ENCODE assay signal across 8 cellular contexts in the genomic region with DNA sequence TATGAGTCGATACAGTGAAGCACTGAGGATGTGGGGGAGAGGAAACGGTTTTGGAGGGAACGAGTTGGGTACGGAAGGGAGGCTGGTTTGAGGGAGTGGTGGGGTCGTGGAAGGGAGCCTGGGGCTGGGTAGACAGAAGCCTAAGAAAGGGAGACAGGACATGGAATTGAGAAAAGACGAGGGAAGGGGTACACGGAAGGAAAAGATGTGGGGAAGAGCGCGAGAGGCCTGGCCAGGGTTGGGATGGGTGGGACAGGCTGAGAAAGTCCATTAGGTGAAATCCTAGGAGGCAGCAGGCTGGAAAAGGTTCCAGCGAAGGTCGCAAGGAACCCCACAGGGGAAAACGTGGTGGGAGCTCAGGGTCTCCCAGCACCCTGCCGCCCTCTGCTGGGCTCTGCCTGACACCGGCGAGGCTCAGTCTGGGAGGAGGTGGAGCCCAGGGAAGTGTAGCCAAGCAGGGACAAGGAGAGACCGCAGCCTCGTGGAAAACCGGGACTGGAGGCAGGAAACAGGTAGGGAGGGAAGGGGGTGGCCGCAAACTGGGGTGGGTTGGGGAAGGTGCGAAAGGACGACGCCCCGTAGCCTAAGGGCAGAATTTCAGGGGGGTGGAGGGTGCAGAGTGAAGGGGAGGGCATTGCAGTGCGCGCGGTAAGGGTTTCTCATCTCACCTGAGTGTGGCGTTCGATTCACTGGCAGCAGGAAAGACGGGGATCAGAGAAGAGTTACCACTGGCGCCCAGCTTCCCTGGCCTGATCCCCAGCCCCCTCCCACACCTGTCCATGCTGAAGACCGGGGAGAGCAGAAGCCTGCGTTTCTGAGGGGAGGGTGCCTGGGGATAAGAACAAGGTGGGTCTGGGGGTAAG. TPM values are rescaled to one million over a fixed set of nuclear protein-coding genes. Genes with fewer than 3 reads are reported as not detected.
DNase-seq lines count a peak whose midpoint lies in the region; ATAC-seq and TF ChIP-seq lines count a peak whose summit lies in the region.

No MANE protein-coding gene starts in this region.

- peak overlapping the region in 2 of 4 donors; percentile 5 to 29 for H3K27ac ChIP-seq in body of pancreas
- H3K27ac ChIP-seq in rectal smooth muscle tissue (ENCODE audit: low read depth, low read length) = peak overlapping the region; percentile 64

- WGBS in body of pancreas, 2 donors = 2 to 3% methylated on average over 28 to 32 of the region's 32 CpGs

- H3K4me3 ChIP-seq in body of pancreas (peak overlapping the region in 1 of 2 donors; percentile 30), rectal smooth muscle tissue (ENCODE audit: low read length) (peak overlapping the region; percentile 67)

- no peaks in the 10 kb centered on the region for H3K27me3 ChIP-seq in body of pancreas
- H3K27me3 ChIP-seq in rectal smooth muscle tissue (ENCODE audit: control insufficient read depth, insufficient read depth, low read length) = peaks cover 2% of the 10 kb centered on the region

- in situ Hi-C loops in GM13977 (cut with MboI; ENCODE audit: low pct_unique_long_range_greater_than_20kb, low sequenced_read_pairs, unreplicated experiment) = no loop called here

- no peak for TF ChIP-seq POLR2A in body of pancreas (IDR thresholded peaks at IDR 0.05)

- peak; percentile 76 for TF ChIP-seq CTCF in GM13977 (IDR thresholded peaks at IDR 0.05; ENCODE audit: extremely low read depth, insufficient read depth, missing control alignments)
- peak in 6 of 7 experiments; percentile 52 to 60 (median 53) for TF ChIP-seq CTCF in body of pancreas (IDR thresholded peaks at IDR 0.05)

- ATAC-seq in body of pancreas (peak; percentile 57), HG03439 (IDR thresholded peaks at IDR 0.05; ENCODE audit: unreplicated experiment) (no peak), HG03108 (IDR thresholded peaks at IDR 0.05; ENCODE audit: unreplicated experiment) (no peak)

- no peaks in the 10 kb centered on the region for H3K9me3 ChIP-seq in body of pancreas

- H3K4me1 ChIP-seq in body of pancreas (peaks cover 34% of the 10 kb centered on the region), rectal smooth muscle tissue (ENCODE audit: control insufficient read depth, insufficient read depth, low read length) (peaks cover 8% of the 10 kb centered on the region)

- H3K36me3 ChIP-seq in body of pancreas (replicated peaks in 1 of 2; ENCODE audit: insufficient read depth in 1 of 2, low read depth in 2 of 2) (no peaks in the 10 kb centered on the region), rectal smooth muscle tissue (ENCODE audit: control insufficient read depth, insufficient read depth, low read length) (peaks cover 1% of the 10 kb centered on the region)

- peak; percentile 85 for DNase-seq in GM13977 (ENCODE audit: low spot score)
- DNase-seq in NCI-H2107 (lab: John Stamatoyannopoulos, UW) = peak; percentile 5
- peak; percentile 69 for DNase-seq in UCSD-AML1 (lab: John Stamatoyannopoulos, UW; ENCODE audit: unreplicated experiment)
- DNase-seq in body of pancreas = peak; percentile 69 to 79 (median 78)
- peak in 44 of 51 donors; percentile 13 to 81 (median 65) for DNase-seq in hypothalamus (lab: John Stamatoyannopoulos, UW)

- H3K9ac ChIP-seq in rectal smooth muscle tissue (ENCODE audit: low read length) = peak overlapping the region; percentile 40

- intact Hi-C loops in body of pancreas (cut with DNase I) = no loop called here

RNA-seq across cellular contexts. Expression of a gene that starts 4.3 kb away (rescaled TPM):
- total RNA-seq in body of pancreas = 10 to 100 TPM; 23.7 to 31.9 TPM

RNA-seq across cellular contexts. Expression of a gene that starts 28.2 kb away (rescaled TPM):
- total RNA-seq in body of pancreas = not detected

RNA-seq across cellular contexts. Expression of a gene that starts 43.7 kb away (rescaled TPM):
- not detected for total RNA-seq in body of pancreas

RNA-seq across cellular contexts. Expression of a gene that starts 52.3 kb away (rescaled TPM):
- total RNA-seq in body of pancreas = not detected

Comparison
In these comparisons a context has a peak if more than half of its experiments do, and no peak if none do; other contexts are left out.
1. DNase-seq: peak in every context shown above with its lines; median percentile 85 in GM13977; 78 in body of pancreas; 69 in UCSD-AML1; 65 in hypothalamus; 5 in NCI-H2107.